Comparison of ENCODE assay signal across 16 cellular contexts in the genomic region with DNA sequence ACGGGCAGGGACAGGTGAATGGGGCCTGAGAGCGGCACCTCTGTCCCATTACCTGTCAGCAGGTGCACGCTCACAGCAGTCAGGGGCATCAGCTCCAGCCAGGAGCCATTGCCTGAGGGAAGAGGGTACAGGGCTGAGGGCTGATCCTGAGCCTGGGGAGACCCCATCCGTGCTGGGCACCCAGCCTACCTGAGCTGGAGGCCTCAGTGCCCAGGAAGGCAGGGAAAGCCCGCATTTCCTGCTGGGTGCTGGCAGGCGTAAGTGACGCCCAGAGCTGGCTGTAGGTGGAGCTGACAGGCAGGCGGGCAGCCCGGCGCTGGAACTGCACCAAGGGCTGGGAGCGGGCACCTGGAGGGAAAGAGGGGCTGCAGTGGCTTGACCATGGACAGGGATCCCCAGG.
"Had no signal": no experiment of that assay in that cellular context is flagged by ENCODE, and none has a peak within 500 bp of the region (broad histone marks: within the 10 kb centered on the region; RNA-seq: fewer than 3 reads in every experiment).

No MANE protein-coding gene starts in this region.

- H3K27ac ChIP-seq: adrenal gland, breast epithelium, esophagus muscularis mucosa, pancreas, vagina had no signal

- H3K27me3 Mint-ChIP-seq: stimulated activated naive CD8-positive, alpha-beta T cell treated with anti-CD3 and anti-CD28 coated beads, Interleukin-15, amount 100 ng/mL, for 72 hours had no signal

- H3K4me3 ChIP-seq: adrenal gland, breast epithelium, esophagus muscularis mucosa, pancreas, smooth muscle cell, vagina had no signal

- H3K4me3 Mint-ChIP-seq: memory B cell; stimulated activated naive CD8-positive, alpha-beta T cell treated with anti-CD3 and anti-CD28 coated beads, Interleukin-15, amount 100 ng/mL, for 72 hours had no signal

- H3K9me3 Mint-ChIP-seq: activated naive CD4-positive, alpha-beta T cell treated with anti-CD3 and anti-CD28 coated beads, Interleukin-2, amount 50 U/mL, for 72 hours; memory B cell; naive B cell; stimulated activated naive CD8-positive, alpha-beta T cell treated with anti-CD3 and anti-CD28 coated beads, Interleukin-15, amount 100 ng/mL, for 72 hours had no signal

- ATAC-seq: activated naive CD4-positive, alpha-beta T cell treated with anti-CD3 and anti-CD28 coated beads, Interleukin-2, amount 50 U/mL, for 72 hours; pancreas; sciatic nerve; stimulated activated naive CD8-positive, alpha-beta T cell treated with anti-CD3 and anti-CD28 coated beads, Interleukin-15, amount 100 ng/mL, for 72 hours had no signal

- H3K4me1 ChIP-seq: adrenal gland, breast epithelium, pancreas had no signal

- H3K9me3 ChIP-seq: adrenal gland, breast epithelium, esophagus muscularis mucosa, pancreas, vagina had no signal

- H3K36me3 Mint-ChIP-seq: activated naive CD4-positive, alpha-beta T cell treated with anti-CD3 and anti-CD28 coated beads, Interleukin-2, amount 50 U/mL, for 72 hours; naive B cell had no signal

- H3K27me3 ChIP-seq: adrenal gland, breast epithelium, esophagus muscularis mucosa, pancreas, vagina had no signal

- DNase-seq: activated CD4-positive, alpha-beta T cell treated with anti-CD3 and anti-CD28 coated beads, Interleukin-2, amount 50 U/mL, for 4 hours; activated gamma-delta T cell; adrenal gland; cortex of kidney; naive B cell; stimulated activated CD4-positive, alpha-beta T cell treated with anti-CD3 and anti-CD28 coated beads, Interleukin-4, amount 100 ng/mL, for 1 hour; stimulated activated naive CD8-positive, alpha-beta T cell treated with anti-CD3 and anti-CD28 coated beads, Interleukin-15, amount 100 ng/mL, for 72 hours; trophoblast cell had no signal

- H3K27ac Mint-ChIP-seq: activated naive CD4-positive, alpha-beta T cell treated with anti-CD3 and anti-CD28 coated beads, Interleukin-2, amount 50 U/mL, for 72 hours; memory B cell; naive B cell; stimulated activated naive CD8-positive, alpha-beta T cell treated with anti-CD3 and anti-CD28 coated beads, Interleukin-15, amount 100 ng/mL, for 72 hours had no signal
